8 cellular contexts compared by ENCODE assay signal in the genomic region with DNA sequence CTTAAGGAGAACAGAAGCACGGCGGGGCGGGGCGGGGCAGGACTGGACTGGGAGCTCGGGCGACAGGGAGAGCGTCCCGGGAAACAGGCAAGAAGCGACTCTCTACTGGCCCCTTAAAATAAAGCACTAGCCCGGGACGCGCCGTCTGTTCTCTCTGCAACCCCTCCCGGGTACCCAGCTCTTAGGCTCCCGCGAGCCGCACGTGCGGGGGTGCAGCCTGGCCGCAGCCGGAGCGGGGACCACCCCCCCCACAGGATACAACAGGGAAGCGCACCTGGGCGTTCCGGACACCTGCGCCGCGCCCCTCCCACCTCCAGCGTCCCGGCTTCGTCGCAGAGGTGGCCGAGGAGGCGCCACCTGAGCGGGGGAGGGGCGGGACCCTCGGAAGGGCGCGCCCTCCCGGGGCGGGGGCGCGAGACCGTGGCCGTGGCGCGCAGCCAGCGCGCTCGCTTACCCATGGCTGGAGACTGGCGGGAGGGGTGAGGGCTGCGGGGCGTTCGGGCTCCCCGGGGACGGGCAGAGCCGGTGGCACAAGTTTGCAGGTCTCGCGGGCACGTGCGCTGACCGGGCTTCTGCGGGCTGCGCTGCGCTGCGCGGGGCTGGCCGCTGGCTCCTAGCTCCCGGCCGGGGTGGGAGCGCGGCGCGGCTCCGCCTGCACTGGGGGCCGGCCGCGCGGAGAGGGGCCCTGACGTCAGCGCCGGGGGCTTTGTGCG.
DNase-seq lines count a peak whose midpoint lies in the region; ATAC-seq and TF ChIP-seq lines count a peak whose summit lies in the region.

No MANE protein-coding gene starts in this region.

- CTCF ChIA-PET in AG04449 (lab: Yijun Ruan, JAX): no interaction called here
- CTCF ChIA-PET in activated CD4-positive, alpha-beta memory T cell treated with anti-CD3 and anti-CD28 coated beads, Interleukin-2, amount 10 ng/mL, durations not matched to agents 7 days and 5 days (lab: Charles Lee): no interaction called here

- no peaks in the 10 kb centered on the region for H3K36me3 Mint-ChIP-seq in activated CD4-positive, alpha-beta memory T cell treated with anti-CD3 and anti-CD28 coated beads, Interleukin-2, amount 10 ng/mL, durations not matched to agents 7 days and 5 days (ENCODE audit: low read depth)

- H3K36me3 ChIP-seq in H7 (replicated peaks; ENCODE audit: control insufficient read depth, insufficient read depth, low read length): no peaks in the 10 kb centered on the region; the same call in 1 of the 2 replicates

- H3K27me3 Mint-ChIP-seq in activated CD4-positive, alpha-beta memory T cell treated with anti-CD3 and anti-CD28 coated beads, Interleukin-2, amount 10 ng/mL, durations not matched to agents 7 days and 5 days: peaks cover 33% of the 10 kb centered on the region

- TF ChIP-seq CTCF in AG04449 (IDR thresholded peaks at IDR 0.05; ENCODE audit: insufficient read depth, low read length, missing control alignments): no peak
- no peak for TF ChIP-seq CTCF in foreskin fibroblast (IDR thresholded peaks at IDR 0.05; ENCODE audit: low read depth, low read length)

- DNase-seq in AG04449 (ENCODE audit: low read depth, low spot score) (no peak), H7 (peak; percentile 92), foreskin fibroblast (peak in 1 of 2 donors; percentile 50), occipital lobe (lab: John Stamatoyannopoulos, UW) (peak; percentile 3), SKM-1 (lab: John Stamatoyannopoulos, UW; ENCODE audit: unreplicated experiment) (no peak), inferior parietal cortex (ENCODE audit: extremely low spot score) (no peak)
- DNase-seq in activated CD4-positive, alpha-beta memory T cell treated with anti-CD3 and anti-CD28 coated beads, Interleukin-2, amount 10 ng/mL, durations not matched to agents 7 days and 5 days: no peak

- no peak for ATAC-seq in GM21619 (IDR thresholded peaks at IDR 0.05; ENCODE audit: unreplicated experiment)

- no peaks in the 10 kb centered on the region for H3K27me3 ChIP-seq in H7 (ENCODE audit: control insufficient read depth, insufficient read depth, low read length)

- H3K4me3 ChIP-seq in AG04449 (ENCODE audit: low read depth, low read length) (peak overlapping the region; percentile 27), H7 (ENCODE audit: insufficient read depth, low read depth, low read length) (peak overlapping the region; percentile 69), foreskin fibroblast (ENCODE audit: low read depth in 1 of 2, low read length in 2 of 2) (peak overlapping the region; percentile 29 to 50)

- H3K4me3 Mint-ChIP-seq in activated CD4-positive, alpha-beta memory T cell treated with anti-CD3 and anti-CD28 coated beads, Interleukin-2, amount 10 ng/mL, durations not matched to agents 7 days and 5 days: peak overlapping the region; percentile 10

- POLR2A ChIA-PET in AG04449 (lab: Yijun Ruan, JAX): no interaction called here
- POLR2A ChIA-PET in activated CD4-positive, alpha-beta memory T cell treated with anti-CD3 and anti-CD28 coated beads, Interleukin-2, amount 10 ng/mL, durations not matched to agents 7 days and 5 days (lab: Charles Lee): no interaction called here

- no peaks in the 10 kb centered on the region for H3K9me3 Mint-ChIP-seq in activated CD4-positive, alpha-beta memory T cell treated with anti-CD3 and anti-CD28 coated beads, Interleukin-2, amount 10 ng/mL, durations not matched to agents 7 days and 5 days

- no peaks in the 10 kb centered on the region for H3K4me1 Mint-ChIP-seq in activated CD4-positive, alpha-beta memory T cell treated with anti-CD3 and anti-CD28 coated beads, Interleukin-2, amount 10 ng/mL, durations not matched to agents 7 days and 5 days

- no peak overlapping the region for H3K27ac Mint-ChIP-seq in activated CD4-positive, alpha-beta memory T cell treated with anti-CD3 and anti-CD28 coated beads, Interleukin-2, amount 10 ng/mL, durations not matched to agents 7 days and 5 days

Comparison
In these comparisons a context has a peak if more than half of its experiments do, and no peak if none do; other contexts are left out.
1. DNase-seq: peak in H7 (single experiment) and occipital lobe (single experiment); none in AG04449 (single experiment), activated CD4-positive, alpha-beta memory T cell treated with anti-CD3 and anti-CD28 coated beads, Interleukin-2, amount 10 ng/mL, durations not matched to agents 7 days and 5 days (single experiment), SKM-1 (single experiment) and inferior parietal cortex (single experiment).
2. Peak in every context shown above with its lines, with median percentiles within 50 percentile points of each other: H3K4me3 ChIP-seq.